ENCODE assay signal across 23 cellular contexts in the genomic region with DNA sequence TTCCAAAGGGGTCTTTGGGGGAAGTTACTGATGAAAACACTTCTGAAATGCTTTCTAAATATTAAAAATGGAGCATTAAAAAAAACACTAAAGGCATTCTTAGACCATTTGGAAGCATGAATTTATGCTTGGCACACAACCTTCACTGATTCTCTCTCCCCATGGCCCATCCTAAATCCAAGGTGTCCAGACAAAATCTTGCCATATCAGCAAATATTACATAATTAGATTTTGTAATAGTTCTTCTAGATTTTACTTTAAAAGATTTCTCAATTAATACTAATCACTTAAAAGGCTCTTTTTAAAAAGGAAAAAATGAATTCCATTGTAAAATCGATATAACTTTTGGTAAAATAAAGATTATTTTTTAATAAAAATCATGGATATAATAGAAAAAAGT.
A peak's percentile ranks its signal among the peaks of the same experiment; 100 is the strongest.
DNase-seq lines count a peak whose midpoint lies in the region; ATAC-seq, FAIRE-seq and TF ChIP-seq lines count a peak whose summit lies in the region.
"Had no signal": no experiment of that assay in that cellular context is flagged by ENCODE, and none has a peak within 500 bp of the region (broad histone marks: within the 10 kb centered on the region; RNA-seq: fewer than 3 reads in every experiment).

No MANE protein-coding gene starts in this region.

- H4K20me1 ChIP-seq in HepG2 (ENCODE audit: insufficient read depth, low read length), result no peaks in the 10 kb centered on the region
- H4K20me1 ChIP-seq: BLaER1 had no signal

- in situ Hi-C loops in HepG2 (cut with HindIII; ENCODE audit: extremely low pct_ligation_motif_present, low pct_unique_long_range_greater_than_20kb), result no loop called here

- no peaks in the 10 kb centered on the region for H3K27me3 Mint-ChIP-seq in stimulated activated memory B cell treated with anti-CD40 and anti-IgM and Interleukin-4, amounts not matched to agents 10 μg/mL and 1 μg/mL and 100 μg/mL, for 72 hours
- no peaks in the 10 kb centered on the region for H3K27me3 Mint-ChIP-seq in activated CD4-positive, alpha-beta memory T cell treated with anti-CD3 and anti-CD28 coated beads, Interleukin-2, amount 10 ng/mL, durations not matched to agents 7 days and 5 days
- H3K27me3 Mint-ChIP-seq: B cell; CD4-positive, CD25-positive, alpha-beta regulatory T cell had no signal

- no peak overlapping the region for H3K9ac ChIP-seq in HepG2 (ENCODE audit: insufficient read depth, low read depth, low read length)
- H3K9ac ChIP-seq: BLaER1, GM23248 had no signal

- TF ChIP-seq POLR2A in HepG2 (IDR thresholded peaks at IDR 0.05; ENCODE audit: insufficient read depth in 1 of 2, low read depth in 2 of 2, low read length in 2 of 2) (no peak), right lobe of liver (IDR thresholded peaks at IDR 0.05) (no peak), esophagus squamous epithelium (IDR thresholded peaks at IDR 0.05) (no peak)

- no peak for TF ChIP-seq RAD21 in HepG2 (CRISPR knock-in tag; IDR thresholded peaks at IDR 0.05)

- no peak overlapping the region for H3K4me3 Mint-ChIP-seq in stimulated activated memory B cell treated with anti-CD40 and anti-IgM and Interleukin-4, amounts not matched to agents 10 μg/mL and 1 μg/mL and 100 μg/mL, for 72 hours
- H3K4me3 Mint-ChIP-seq in activated CD4-positive, alpha-beta memory T cell treated with anti-CD3 and anti-CD28 coated beads, Interleukin-2, amount 10 ng/mL, durations not matched to agents 7 days and 5 days, result no peak overlapping the region
- H3K4me3 Mint-ChIP-seq: B cell; CD4-positive, CD25-positive, alpha-beta regulatory T cell; CD8-positive, alpha-beta T cell; H9 had no signal

- no peak overlapping the region for H3K27ac Mint-ChIP-seq in stimulated activated memory B cell treated with anti-CD40 and anti-IgM and Interleukin-4, amounts not matched to agents 10 μg/mL and 1 μg/mL and 100 μg/mL, for 72 hours
- no peak overlapping the region for H3K27ac Mint-ChIP-seq in activated CD4-positive, alpha-beta memory T cell treated with anti-CD3 and anti-CD28 coated beads, Interleukin-2, amount 10 ng/mL, durations not matched to agents 7 days and 5 days
- H3K27ac Mint-ChIP-seq: B cell; CD4-positive, CD25-positive, alpha-beta regulatory T cell; CD8-positive, alpha-beta T cell; H9 had no signal

- H3K36me3 Mint-ChIP-seq in stimulated activated memory B cell treated with anti-CD40 and anti-IgM and Interleukin-4, amounts not matched to agents 10 μg/mL and 1 μg/mL and 100 μg/mL, for 72 hours, result no peaks in the 10 kb centered on the region
- no peaks in the 10 kb centered on the region for H3K36me3 Mint-ChIP-seq in activated CD4-positive, alpha-beta memory T cell treated with anti-CD3 and anti-CD28 coated beads, Interleukin-2, amount 10 ng/mL, durations not matched to agents 7 days and 5 days (ENCODE audit: low read depth)
- H3K36me3 Mint-ChIP-seq: CD4-positive, CD25-positive, alpha-beta regulatory T cell; CD8-positive, alpha-beta T cell had no signal

- no peak for DNase-seq in HepG2 (ENCODE audit: low spot score)
- DNase-seq in right lobe of liver, result no peak
- no peak for DNase-seq in frontal cortex (ENCODE audit: low spot score in 2 of 2)
- no peak for DNase-seq in activated CD4-positive, alpha-beta memory T cell treated with anti-CD3 and anti-CD28 coated beads, Interleukin-2, amount 10 ng/mL, durations not matched to agents 7 days and 5 days
- DNase-seq in esophagus squamous epithelium (lab: John Stamatoyannopoulos, UW), result no peak
- DNase-seq: Caco-2; CD4-positive, CD25-positive, alpha-beta regulatory T cell; CD8-positive, alpha-beta T cell; DMS153; DND-41; GM23248; H9 had no signal

- BruUV-seq in HepG2 (replicated peaks; lab: Mats Ljungman, UMichigan), result no TSS peak

- no peaks in the 10 kb centered on the region for H3K4me1 Mint-ChIP-seq in stimulated activated memory B cell treated with anti-CD40 and anti-IgM and Interleukin-4, amounts not matched to agents 10 μg/mL and 1 μg/mL and 100 μg/mL, for 72 hours
- no peaks in the 10 kb centered on the region for H3K4me1 Mint-ChIP-seq in activated CD4-positive, alpha-beta memory T cell treated with anti-CD3 and anti-CD28 coated beads, Interleukin-2, amount 10 ng/mL, durations not matched to agents 7 days and 5 days
- H3K4me1 Mint-ChIP-seq: B cell; CD4-positive, CD25-positive, alpha-beta regulatory T cell had no signal

- CTCF ChIA-PET in HepG2 (lab: Yijun Ruan, JAX; ENCODE audit: low intra/inter-chr PET ratio, low total read pairs), result no interaction called here
- CTCF ChIA-PET in activated CD4-positive, alpha-beta memory T cell treated with anti-CD3 and anti-CD28 coated beads, Interleukin-2, amount 10 ng/mL, durations not matched to agents 7 days and 5 days (lab: Charles Lee), result no interaction called here

- no peaks in the 10 kb centered on the region for H3K79me2 ChIP-seq in HepG2 (ENCODE audit: insufficient read depth, low read length)

- intact Hi-C loops in HepG2 (cut with micrococcal nuclease; ENCODE audit: unreplicated experiment), result no loop called here
- intact Hi-C loops in right lobe of liver (cut with DNase I), result no loop called here
- intact Hi-C loops in esophagus squamous epithelium (cut with DNase I), result no loop called here

- no peaks in the 10 kb centered on the region for H3K9me3 Mint-ChIP-seq in stimulated activated memory B cell treated with anti-CD40 and anti-IgM and Interleukin-4, amounts not matched to agents 10 μg/mL and 1 μg/mL and 100 μg/mL, for 72 hours
- H3K9me3 Mint-ChIP-seq in activated CD4-positive, alpha-beta memory T cell treated with anti-CD3 and anti-CD28 coated beads, Interleukin-2, amount 10 ng/mL, durations not matched to agents 7 days and 5 days, result no peaks in the 10 kb centered on the region

- H3K36me3 ChIP-seq in HepG2 (replicated peaks in 1 of 2; ENCODE audit: control insufficient read depth in 1 of 2, insufficient read depth in 2 of 2, low read length in 2 of 2) (no peaks in the 10 kb centered on the region), right lobe of liver (no peaks in the 10 kb centered on the region), esophagus squamous epithelium (no peaks in the 10 kb centered on the region)
- H3K36me3 ChIP-seq: BLaER1 had no signal

- TF ChIP-seq CTCF in HepG2 (CRISPR knock-in tag; IDR thresholded peaks at IDR 0.05), result no peak
- TF ChIP-seq CTCF in right lobe of liver (IDR thresholded peaks at IDR 0.05), result no peak
- TF ChIP-seq CTCF in esophagus squamous epithelium (IDR thresholded peaks at IDR 0.05), result no peak

- POLR2A ChIA-PET in HepG2 (lab: Yijun Ruan, JAX), result no interaction called here
- POLR2A ChIA-PET in activated CD4-positive, alpha-beta memory T cell treated with anti-CD3 and anti-CD28 coated beads, Interleukin-2, amount 10 ng/mL, durations not matched to agents 7 days and 5 days (lab: Charles Lee), result no interaction called here

- WGBS in HepG2 (ENCODE audit: low lambda C conversion rate), result 2% methylated on average over 1 of the region's 1 CpG
- WGBS in right lobe of liver (ENCODE audit: insufficient coverage, low coverage, low lambda C conversion rate, missing lambda C conversion rate), result 36% methylated on average over 1 of the region's 1 CpG
- 47 to 54% methylated on average over 1 of the region's 1 CpG for WGBS in esophagus squamous epithelium, 2 donors

- no peak for TF ChIP-seq EP300 in HepG2 (IDR thresholded peaks at IDR 0.05; ENCODE audit: low read depth in 2 of 2, low read length in 2 of 2)
- TF ChIP-seq EP300 in HepG2 (CRISPR knock-in tag; IDR thresholded peaks at IDR 0.05; ENCODE audit: borderline replicate concordance), result no peak

- H3K27ac ChIP-seq in HepG2 (ENCODE audit: extremely low read length, insufficient read depth, low read length) (no peak overlapping the region), right lobe of liver (no peak overlapping the region), esophagus squamous epithelium (no peak overlapping the region)
- H3K27ac ChIP-seq: 22Rv1, BLaER1, C4-2B, GM23248 had no signal

- ATAC-seq in HepG2 (no peak), right lobe of liver (no peak), HG03565 (IDR thresholded peaks at IDR 0.05; ENCODE audit: unreplicated experiment) (no peak)
- ATAC-seq in stimulated activated memory B cell treated with anti-CD40 and anti-IgM and Interleukin-4, amounts not matched to agents 10 μg/mL and 1 μg/mL and 100 μg/mL, for 72 hours, result no peak
- ATAC-seq: CD8-positive, alpha-beta T cell; HCT116 had no signal

- H3K4me3 ChIP-seq in HepG2 (replicated peaks in 1 of 3; ENCODE audit: insufficient read depth in 1 of 3, low read depth in 2 of 3, low read length in 3 of 3), result no peak overlapping the region
- no peak overlapping the region for H3K4me3 ChIP-seq in right lobe of liver
- no peak overlapping the region for H3K4me3 ChIP-seq in esophagus squamous epithelium
- H3K4me3 ChIP-seq: BLaER1, GM23248 had no signal

- no peak overlapping the region for H2AFZ ChIP-seq in HepG2 (ENCODE audit: low read length)
- H2AFZ ChIP-seq: GM23248 had no signal

- H3K9me3 ChIP-seq in HepG2 (ENCODE audit: low read length), result no peaks in the 10 kb centered on the region
- no peaks in the 10 kb centered on the region for H3K9me3 ChIP-seq in right lobe of liver
- no peaks in the 10 kb centered on the region for H3K9me3 ChIP-seq in esophagus squamous epithelium
- H3K9me3 ChIP-seq: BLaER1, Caco-2 had no signal

- H3K4me1 ChIP-seq in HepG2 (ENCODE audit: insufficient read depth, low read length) (no peaks in the 10 kb centered on the region), right lobe of liver (no peaks in the 10 kb centered on the region), esophagus squamous epithelium (no peaks in the 10 kb centered on the region)
- H3K4me1 ChIP-seq: BLaER1 had no signal

- H3K27me3 ChIP-seq in HepG2 (ENCODE audit: control insufficient read depth in 1 of 2, insufficient read depth in 2 of 2, low read length in 2 of 2), result no peaks in the 10 kb centered on the region
- H3K27me3 ChIP-seq in right lobe of liver, result no peaks in the 10 kb centered on the region
- no peaks in the 10 kb centered on the region for H3K27me3 ChIP-seq in esophagus squamous epithelium
- H3K27me3 ChIP-seq: BLaER1 had no signal

- FAIRE-seq in HepG2 (lab: Jason Lieb, UNC) (no peak), TTC549 (lab: Jason Lieb, UNC) (peak; percentile 25), frontal cortex (lab: Jason Lieb, UNC) (peak; percentile 64)
- FAIRE-seq: G401.6, GM12892, GM19239 had no signal

- H3K4me2 ChIP-seq in HepG2 (ENCODE audit: low read depth, low read length), result no peak overlapping the region
- H3K4me2 ChIP-seq: BLaER1 had no signal

TF ChIP-seq in HepG2, 621 proteins besides CTCF, POLR2A, EP300 and RAD21:
- TF ChIP-seq, protein P1, sequence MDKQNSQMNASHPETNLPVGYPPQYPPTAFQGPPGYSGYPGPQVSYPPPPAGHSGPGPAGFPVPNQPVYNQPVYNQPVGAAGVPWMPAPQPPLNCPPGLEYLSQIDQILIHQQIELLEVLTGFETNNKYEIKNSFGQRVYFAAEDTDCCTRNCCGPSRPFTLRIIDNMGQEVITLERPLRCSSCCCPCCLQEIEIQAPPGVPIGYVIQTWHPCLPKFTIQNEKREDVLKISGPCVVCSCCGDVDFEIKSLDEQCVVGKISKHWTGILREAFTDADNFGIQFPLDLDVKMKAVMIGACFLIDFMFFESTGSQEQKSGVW (CRISPR knock-in tag; IDR thresholded peaks at IDR 0.05; ENCODE audit: borderline replicate concordance), result no peak
- TF ChIP-seq MAFF (IDR thresholded peaks at IDR 0.05; ENCODE audit: low read depth, low read length) (peak; percentile 85), MAFK (conservative IDR thresholded peaks at IDR 0.05 in 1 of 2, IDR thresholded peaks at IDR 0.05 in 1 of 2; ENCODE audit: low read length in 2 of 2) (peak; percentile 83 to 93)
TF ChIP-seq in HepG2: peak in this region for 2.
